ENCODE assay signal across 8 cellular contexts in genomic region chr18:57780318-57781127, GRCh38. TPM values are rescaled to one million over a fixed set of nuclear protein-coding genes. Genes with fewer than 3 reads are reported as not detected.
DNase-seq lines count a peak whose midpoint lies in the region; ATAC-seq and TF ChIP-seq lines count a peak whose summit lies in the region.

No MANE protein-coding gene starts in this region.

- H3K4me3 ChIP-seq in AG04449 (ENCODE audit: low read depth, low read length) (no peak overlapping the region; the same call in 1 of the 2 replicates), mucosa of rectum (ENCODE audit: low read length in 2 of 2) (no peak overlapping the region)

- H3K27ac Mint-ChIP-seq in MCF 10A (ENCODE audit: low read depth, unreplicated experiment): peak overlapping the region; percentile 93

- intact Hi-C loops in MCF 10A (cut with micrococcal nuclease): loop anchor here (5.0 kb wide), 1 partner anchor 43 kb away; no protein-coding TSS in a partner anchor

- H3K36me3 ChIP-seq in mucosa of rectum (ENCODE audit: control insufficient read depth in 2 of 2, insufficient read depth in 2 of 2, low read length in 2 of 2): peaks cover 0 to 9% of the 10 kb centered on the region in 2 donors

- no peak for TF ChIP-seq RAD21 in Ishikawa (IDR thresholded peaks at IDR 0.05; ENCODE audit: low read depth)

- peaks cover 6% of the 10 kb centered on the region for H3K36me3 Mint-ChIP-seq in MCF 10A (ENCODE audit: insufficient read depth, unreplicated experiment)

- no peak overlapping the region for H3K4me3 Mint-ChIP-seq in MCF 10A (ENCODE audit: unreplicated experiment)

- H3K9me3 ChIP-seq in mucosa of rectum (ENCODE audit: control insufficient read depth in 2 of 2, low read length in 2 of 2): no peaks in the 10 kb centered on the region

- DNase-seq in AG04449 (ENCODE audit: low read depth, low spot score) (peak; percentile 66), MCF 10A (ENCODE audit: unreplicated experiment) (peak; percentile 85), RPMI8226 (no peak), NCI-H187 (lab: John Stamatoyannopoulos, UW) (no peak)
- DNase-seq in effector CD4-positive, alpha-beta T cell: no peak

- peak overlapping the region in 1 of 2 donors; percentile 4 for H3K9ac ChIP-seq in mucosa of rectum (ENCODE audit: low read depth in 1 of 2, low read length in 2 of 2)

- no peaks in the 10 kb centered on the region for H3K27me3 Mint-ChIP-seq in MCF 10A (ENCODE audit: insufficient read depth, unreplicated experiment)

- peak; percentile 19; the same call in 1 of the 2 replicates for TF ChIP-seq EP300 in Ishikawa (IDR thresholded peaks at IDR 0.05; ENCODE audit: borderline replicate concordance)

- ATAC-seq in GM19455 (IDR thresholded peaks at IDR 0.05; ENCODE audit: unreplicated experiment): peak; percentile 76

- H3K27ac ChIP-seq in mucosa of rectum (ENCODE audit: low read depth in 2 of 2, low read length in 2 of 2): peak overlapping the region; percentile 65 to 71

- H3K9me3 Mint-ChIP-seq in MCF 10A (ENCODE audit: unreplicated experiment): no peaks in the 10 kb centered on the region

- CTCF ChIA-PET in AG04449 (lab: Yijun Ruan, JAX): interaction anchor here (0.8 to 1.7 kb wide), 6 partner anchors 11 to 150 kb away, joined by 3 to 6 read pairs (median 4); no protein-coding TSS in a partner anchor
- CTCF ChIA-PET in MCF 10A (lab: Yijun Ruan, JAX): interaction anchor here (0.5 to 1.6 kb wide), 5 partner anchors 9 to 752 kb away, joined by 3 to 8 read pairs (median 5); no protein-coding TSS in a partner anchor

- H3K4me1 ChIP-seq in mucosa of rectum (ENCODE audit: control insufficient read depth in 2 of 2, insufficient read depth in 2 of 2, low read length in 2 of 2): peaks cover 23 to 42% of the 10 kb centered on the region in 2 donors

- peaks cover 37% of the 10 kb centered on the region for H3K4me1 Mint-ChIP-seq in MCF 10A (ENCODE audit: insufficient read depth, unreplicated experiment)

- H3K27me3 ChIP-seq in mucosa of rectum (ENCODE audit: control insufficient read depth in 2 of 2, insufficient read depth in 2 of 2, low read length in 2 of 2): no peaks in the 10 kb centered on the region

- BruUV-seq in MCF 10A (replicated peaks; lab: Mats Ljungman, UMichigan): no TSS peak

- POLR2A ChIA-PET in AG04449 (lab: Yijun Ruan, JAX): interaction anchor here (0.6 to 2.1 kb wide), 4 partner anchors 8 to 26 kb away, joined by 3 to 9 read pairs (median 6); partner anchors contain the start of gene ATP8B1
- POLR2A ChIA-PET in MCF 10A (lab: Yijun Ruan, JAX): interaction anchor here (0.6 to 3.2 kb wide), 11 partner anchors 8 to 162 kb away, joined by 3 to 10 read pairs (median 3); partner anchors contain the start of gene NARS1

- TF ChIP-seq CTCF in AG04449 (IDR thresholded peaks at IDR 0.05; ENCODE audit: insufficient read depth, low read length, missing control alignments) (no peak), MCF 10A (IDR thresholded peaks at IDR 0.05; ENCODE audit: unreplicated experiment) (no peak)

TF ChIP-seq in Ishikawa, 13 proteins besides CTCF, POLR2A, EP300 and RAD21:
- TF ChIP-seq FOXM1 (IDR thresholded peaks at IDR 0.05; ENCODE audit: borderline replicate concordance, low read depth): peak; percentile 56
- TF ChIP-seq USF1 (IDR thresholded peaks at IDR 0.05): no peak
- TF ChIP-seq TCF12 (IDR thresholded peaks at IDR 0.05; ENCODE audit: low read depth): no peak
- peak; percentile 68 for TF ChIP-seq CEBPB (IDR thresholded peaks at IDR 0.05)
- peak; percentile 82 for TF ChIP-seq NFIC (IDR thresholded peaks at IDR 0.05)
- peak; percentile 15; the same call in 1 of the 2 replicates for TF ChIP-seq EGR1 (IDR thresholded peaks at IDR 0.05)
- no peak for TF ChIP-seq CREB1 (IDR thresholded peaks at IDR 0.05; ENCODE audit: low read depth)
- TF ChIP-seq MAX (IDR thresholded peaks at IDR 0.05): no peak
- no peak for TF ChIP-seq ZBTB7A (IDR thresholded peaks at IDR 0.05; ENCODE audit: low read depth)
- no peak for TF ChIP-seq TAF1 (IDR thresholded peaks at IDR 0.05; ENCODE audit: low read depth)
- TF ChIP-seq YY1 (IDR thresholded peaks at IDR 0.05; ENCODE audit: low read depth): no peak
- no peak for TF ChIP-seq REST (IDR thresholded peaks at IDR 0.05; ENCODE audit: low read depth)
- peak; percentile 42; the same call in 1 of the 2 replicates for TF ChIP-seq TEAD4 (IDR thresholded peaks at IDR 0.05)

RNA-seq across cellular contexts. Expression of gene ATP8B1, which starts 22.6 kb away (rescaled TPM):
- 1.4 and 1.8 TPM in 2 replicates for total RNA-seq in MCF 10A (2022)

Comparison
In these comparisons a context has a peak if more than half of its experiments do, and no peak if none do; other contexts are left out.
1. DNase-seq: peak in AG04449 (single experiment) and MCF 10A (single experiment); none in RPMI8226 (single experiment), NCI-H187 (0 of 2) and effector CD4-positive, alpha-beta T cell (single experiment).